Comparison of ENCODE assay signal across 24 cellular contexts in the genomic region with DNA sequence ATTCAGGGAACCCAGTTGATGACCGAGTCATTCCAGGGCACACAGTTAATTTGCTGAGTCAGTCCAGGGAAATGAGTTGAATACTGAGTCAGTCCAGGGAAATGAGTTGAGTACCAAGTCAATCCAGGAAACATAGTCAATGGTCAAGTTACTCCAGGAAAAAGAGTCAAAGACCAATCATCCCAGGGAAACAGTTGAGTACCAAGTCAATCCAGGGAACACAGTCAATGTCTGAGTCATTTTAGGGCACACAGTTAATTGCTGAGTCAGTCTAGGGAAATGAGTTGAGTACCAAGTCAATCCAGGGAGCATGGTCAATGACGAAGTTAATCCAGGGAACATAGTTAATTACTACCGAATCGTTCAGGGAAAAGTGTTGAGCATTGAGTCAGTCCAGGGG.
"Had no signal": no experiment of that assay in that cellular context is flagged by ENCODE, and none has a peak within 500 bp of the region (broad histone marks: within the 10 kb centered on the region; RNA-seq: fewer than 3 reads in every experiment).

No MANE protein-coding gene starts in this region.

- H3K4me1 ChIP-seq: heart right ventricle, pancreas, thyroid gland, upper lobe of right lung had no signal

- H3K27ac Mint-ChIP-seq: activated CD4-positive, alpha-beta T cell treated with anti-CD3 and anti-CD28 coated beads, Interleukin-2, amount 10 ng/mL, durations not matched to agents 7 days and 5 days; activated CD8-positive, alpha-beta memory T cell treated with anti-CD3 and anti-CD28 coated beads, Interleukin-2, amount 10 ng/mL, durations not matched to agents 7 days and 5 days; activated CD8-positive, alpha-beta T cell treated with anti-CD3 and anti-CD28 coated beads for 36 hours; activated naive CD8-positive, alpha-beta T cell treated with anti-CD3 and anti-CD28 coated beads, Interleukin-2, amount 50 U/mL, for 24 hours; activated T-helper 1 cell treated with anti-CD3 and anti-CD28 coated beads, Interleukin-12 subunit alpha, Interleukin-12 subunit beta, Interleukin-2, Interleukin-4 antibody, amounts not matched to agents 30 ng/mL and 10 ng/mL and 1 ng/mL, durations not matched to agents 14 hours and 24 hours and 36 hours; brain; dendritic cell treated with granulocyte-macrophage colony-stimulating factor and Interleukin-4, amounts not matched to agents 40 ng/mL and 50 ng/mL, for 4 days; nephron had no signal

- FAIRE-seq: endometrium, pancreas had no signal

- H3K36me3 ChIP-seq: heart right ventricle, pancreas, thyroid gland, upper lobe of right lung, WERI-Rb-1 had no signal

- DNase-seq: activated CD4-positive, alpha-beta T cell treated with anti-CD3 and anti-CD28 coated beads, Interleukin-2, amount 10 ng/mL, durations not matched to agents 7 days and 5 days; activated CD4-positive, CD25-positive, alpha-beta regulatory T cell treated with anti-CD3 and anti-CD28 coated beads, Interleukin-2, amount 50 U/mL, for 72 hours; activated CD8-positive, alpha-beta memory T cell treated with anti-CD3 and anti-CD28 coated beads, Interleukin-2, amount 10 ng/mL, durations not matched to agents 7 days and 5 days; activated CD8-positive, alpha-beta T cell treated with anti-CD3 and anti-CD28 coated beads for 36 hours; activated gamma-delta T cell; activated naive CD4-positive, alpha-beta T cell treated with anti-CD3 and anti-CD28 coated beads, Interleukin-2, amount 50 U/mL, for 16 hours; activated naive CD8-positive, alpha-beta T cell treated with anti-CD3 and anti-CD28 coated beads, Interleukin-2, amount 50 U/mL, for 24 hours; caudate nucleus; effector CD4-positive, alpha-beta T cell; heart right ventricle; islet precursor cell; left colon; mesenchymal stem cell; pancreas; stimulated activated CD4-positive, alpha-beta T cell treated with anti-CD3 and anti-CD28 coated beads, Interleukin-4, amount 100 ng/mL, for 24 hours; stimulated activated naive CD8-positive, alpha-beta T cell treated with anti-CD3 and anti-CD28 coated beads, Interleukin-15, Interleukin-2, amounts not matched to agents 100 U/mL and 50 U/mL, for 24 hours; thyroid gland; upper lobe of right lung; WERI-Rb-1 had no signal

- H3K4me1 Mint-ChIP-seq: activated CD4-positive, alpha-beta T cell treated with anti-CD3 and anti-CD28 coated beads, Interleukin-2, amount 10 ng/mL, durations not matched to agents 7 days and 5 days; activated CD8-positive, alpha-beta memory T cell treated with anti-CD3 and anti-CD28 coated beads, Interleukin-2, amount 10 ng/mL, durations not matched to agents 7 days and 5 days; activated naive CD8-positive, alpha-beta T cell treated with anti-CD3 and anti-CD28 coated beads, Interleukin-2, amount 50 U/mL, for 24 hours; brain; nephron had no signal

- H3K4me3 ChIP-seq: heart right ventricle, pancreas, thyroid gland, upper lobe of right lung had no signal

- H3K4me3 Mint-ChIP-seq: activated CD4-positive, alpha-beta T cell treated with anti-CD3 and anti-CD28 coated beads, Interleukin-2, amount 10 ng/mL, durations not matched to agents 7 days and 5 days; activated CD8-positive, alpha-beta memory T cell treated with anti-CD3 and anti-CD28 coated beads, Interleukin-2, amount 10 ng/mL, durations not matched to agents 7 days and 5 days; activated CD8-positive, alpha-beta T cell treated with anti-CD3 and anti-CD28 coated beads for 36 hours; activated naive CD8-positive, alpha-beta T cell treated with anti-CD3 and anti-CD28 coated beads, Interleukin-2, amount 50 U/mL, for 24 hours; activated T-helper 1 cell treated with anti-CD3 and anti-CD28 coated beads, Interleukin-12 subunit alpha, Interleukin-12 subunit beta, Interleukin-2, Interleukin-4 antibody, amounts not matched to agents 30 ng/mL and 10 ng/mL and 1 ng/mL, durations not matched to agents 14 hours and 24 hours and 36 hours; brain; dendritic cell treated with granulocyte-macrophage colony-stimulating factor and Interleukin-4, amounts not matched to agents 40 ng/mL and 50 ng/mL, for 4 days; nephron had no signal

- H3K27me3 ChIP-seq: heart right ventricle, pancreas, thyroid gland, upper lobe of right lung had no signal

- H3K27ac ChIP-seq: heart right ventricle, pancreas, thyroid gland, upper lobe of right lung, WERI-Rb-1 had no signal

- H3K36me3 Mint-ChIP-seq: activated CD8-positive, alpha-beta memory T cell treated with anti-CD3 and anti-CD28 coated beads, Interleukin-2, amount 10 ng/mL, durations not matched to agents 7 days and 5 days; brain had no signal

- H3K27me3 Mint-ChIP-seq: activated CD4-positive, alpha-beta T cell treated with anti-CD3 and anti-CD28 coated beads, Interleukin-2, amount 10 ng/mL, durations not matched to agents 7 days and 5 days; activated CD8-positive, alpha-beta memory T cell treated with anti-CD3 and anti-CD28 coated beads, Interleukin-2, amount 10 ng/mL, durations not matched to agents 7 days and 5 days; activated CD8-positive, alpha-beta T cell treated with anti-CD3 and anti-CD28 coated beads for 36 hours; activated naive CD8-positive, alpha-beta T cell treated with anti-CD3 and anti-CD28 coated beads, Interleukin-2, amount 50 U/mL, for 24 hours; dendritic cell treated with granulocyte-macrophage colony-stimulating factor and Interleukin-4, amounts not matched to agents 40 ng/mL and 50 ng/mL, for 4 days had no signal

- H3K9me3 ChIP-seq: pancreas, thyroid gland, upper lobe of right lung had no signal
